27 cellular contexts compared by ENCODE assay signal in the genomic region with DNA sequence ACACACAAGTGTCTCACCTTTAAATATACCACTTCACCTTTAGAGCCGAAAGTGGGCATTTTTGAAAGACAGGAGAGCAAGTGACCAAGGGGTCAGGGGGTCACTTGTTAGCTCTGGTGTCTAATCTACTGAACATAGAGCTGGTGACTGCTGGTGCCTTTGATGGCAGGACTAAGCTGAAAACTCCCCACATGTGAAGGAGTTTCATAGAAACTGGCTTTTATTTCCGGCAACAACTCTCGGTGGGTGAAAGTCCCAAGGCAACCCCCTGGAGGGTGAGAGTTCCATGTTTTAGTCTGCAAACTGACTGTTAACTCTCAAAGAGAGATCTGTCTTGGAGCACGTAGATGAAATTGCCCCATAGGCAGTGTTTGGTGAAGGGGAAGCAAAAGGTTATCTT.
DNase-seq lines count a peak whose midpoint lies in the region; ATAC-seq and TF ChIP-seq lines count a peak whose summit lies in the region.
"Had no signal": no experiment of that assay in that cellular context is flagged by ENCODE, and none has a peak within 500 bp of the region (broad histone marks: within the 10 kb centered on the region; RNA-seq: fewer than 3 reads in every experiment).

No MANE protein-coding gene starts in this region.

- no peak for TF ChIP-seq CTCF in GM10248 (IDR thresholded peaks at IDR 0.05; ENCODE audit: control extremely low read depth, extremely low read depth, low read depth, missing control alignments)
- no peak for TF ChIP-seq CTCF in MM.1S (IDR thresholded peaks at IDR 0.05; ENCODE audit: low read length)
- no peak for TF ChIP-seq CTCF in spleen (IDR thresholded peaks at IDR 0.05 in 8 of 11, conservative IDR thresholded peaks at IDR 0.05 in 3 of 11)
- TF ChIP-seq CTCF in PC-3 (conservative IDR thresholded peaks at IDR 0.05; ENCODE audit: low read depth, low read length), result no peak

- H3K27me3 ChIP-seq in MM.1S (replicated peaks; ENCODE audit: insufficient read depth, low read length), result no peaks in the 10 kb centered on the region
- H3K27me3 ChIP-seq in spleen (replicated peaks in 1 of 7), result no peaks in the 10 kb centered on the region
- no peaks in the 10 kb centered on the region for H3K27me3 ChIP-seq in PC-3 (ENCODE audit: low read length)
- H3K27me3 ChIP-seq: gastrocnemius medialis, hepatocyte, right lobe of liver, testis had no signal

- H3K27ac ChIP-seq in MM.1S (ENCODE audit: low read length) (no peak overlapping the region), spleen (no peak overlapping the region), PC-3 (ENCODE audit: low read length) (no peak overlapping the region)
- H3K27ac ChIP-seq: A549, gastrocnemius medialis, hepatocyte, right lobe of liver, testis had no signal

- H3K9me3 ChIP-seq in MM.1S (replicated peaks; ENCODE audit: insufficient read depth, low read length), result no peaks in the 10 kb centered on the region
- peaks cover 0 to 4% (median 0%) of the 10 kb centered on the region in 8 donors for H3K9me3 ChIP-seq in spleen
- H3K9me3 ChIP-seq in PC-3 (ENCODE audit: low read length), result no peaks in the 10 kb centered on the region
- H3K9me3 ChIP-seq: A549, gastrocnemius medialis, right lobe of liver, testis had no signal

- no peaks in the 10 kb centered on the region for H3K9me2 ChIP-seq in MM.1S (replicated peaks; ENCODE audit: insufficient read depth, low read length)
- no peaks in the 10 kb centered on the region for H3K9me2 ChIP-seq in PC-3 (replicated peaks; ENCODE audit: low read length)

- H3K36me3 ChIP-seq in MM.1S (replicated peaks; ENCODE audit: insufficient read depth, low read length) (no peaks in the 10 kb centered on the region), spleen (no peaks in the 10 kb centered on the region), PC-3 (ENCODE audit: low read depth, low read length) (no peaks in the 10 kb centered on the region)
- H3K36me3 ChIP-seq: gastrocnemius medialis, right lobe of liver had no signal

- TF ChIP-seq POLR2A in spleen (IDR thresholded peaks at IDR 0.05), result no peak

- DNase-seq in GM10248 (ENCODE audit: extremely low spot score) (peak; percentile 1), MM.1S (peak; percentile 27), spleen (no peak), inferior parietal cortex (ENCODE audit: extremely low spot score) (no peak), PC-3 (no peak), NCI-H2196 treated with DMSO at 0.1 percent for 48 hours (lab: John Stamatoyannopoulos, UW; ENCODE audit: unreplicated experiment) (no peak)
- DNase-seq: activated CD4-positive, alpha-beta T cell treated with anti-CD3 and anti-CD28 coated beads, Interleukin-2, amount 50 U/mL, for 1 hour; activated CD4-positive, CD25-positive, alpha-beta regulatory T cell; activated effector memory CD4-positive, alpha-beta T cell treated with anti-CD3 and anti-CD28 coated beads, Interleukin-2, amount 50 U/mL, for 16 hours; activated T-cell treated with anti-CD3 and anti-CD28 coated beads, Interleukin-2, amount 50 U/mL, for 1 hour; AML-193; anterior cingulate cortex; CD4-positive, alpha-beta T cell; gastrocnemius medialis; naive thymus-derived CD8-positive, alpha-beta T cell; NCI-H446 treated with DMSO at 0.1 percent for 48 hours; NCI-H82; right lobe of liver; stimulated activated CD8-positive, alpha-beta memory T cell treated with anti-CD3 and anti-CD28 coated beads, Interleukin-4, amount 100 ng/mL, for 48 hours; T-cell; testis had no signal

- 60 to 73% (median 71%) methylated on average over 4 of the region's 4 CpGs for WGBS in spleen, 5 donors

- H3F3A ChIP-seq in MM.1S (ENCODE audit: insufficient read depth, low read length) (no peaks in the 10 kb centered on the region), PC-3 (ENCODE audit: low read length, unreplicated experiment) (no peaks in the 10 kb centered on the region)

- H3K4me1 ChIP-seq in MM.1S (ENCODE audit: low read length) (no peaks in the 10 kb centered on the region), spleen (no peaks in the 10 kb centered on the region), PC-3 (ENCODE audit: insufficient read depth, low read length) (no peaks in the 10 kb centered on the region)
- H3K4me1 ChIP-seq: A549, gastrocnemius medialis, right lobe of liver, testis had no signal

- H3K79me2 ChIP-seq in MM.1S (ENCODE audit: low read length) (no peaks in the 10 kb centered on the region), PC-3 (ENCODE audit: low read length) (no peaks in the 10 kb centered on the region)
- H3K79me2 ChIP-seq: hepatocyte had no signal

- intact Hi-C loops in spleen (cut with DNase I; ENCODE audit: low total_unique reads) (no loop called here), PC-3 (cut with micrococcal nuclease) (no loop called here)

- H2AFZ ChIP-seq in MM.1S (ENCODE audit: low read length), result no peak overlapping the region
- H2AFZ ChIP-seq in PC-3 (ENCODE audit: low read length), result no peak overlapping the region
- H2AFZ ChIP-seq: hepatocyte had no signal

- POLR2A ChIA-PET in GM10248 (lab: Yijun Ruan, JAX) (no interaction called here), PC-3 (lab: Charles Lee; ENCODE audit: unreplicated experiment) (interaction anchor here (0.5 kb wide), 1 partner anchor 30 kb away, joined by 3 read pairs; no protein-coding TSS in a partner anchor)

- no peak overlapping the region for H3K9ac ChIP-seq in MM.1S (ENCODE audit: low read length)
- no peak overlapping the region for H3K9ac ChIP-seq in PC-3 (ENCODE audit: low read length)

- ATAC-seq in GM19025 (IDR thresholded peaks at IDR 0.05; ENCODE audit: low read depth, unreplicated experiment) (peak; percentile 65), HG02852 (IDR thresholded peaks at IDR 0.05; ENCODE audit: unreplicated experiment) (peak; percentile 71), PC-3 (no peak)
- ATAC-seq: A549; gastrocnemius medialis; HCT116; naive thymus-derived CD8-positive, alpha-beta T cell; right lobe of liver; T-cell had no signal

- H4K20me1 ChIP-seq in MM.1S (ENCODE audit: insufficient read depth, low read length), result no peaks in the 10 kb centered on the region
- no peaks in the 10 kb centered on the region for H4K20me1 ChIP-seq in PC-3 (ENCODE audit: low read length)

- CTCF ChIA-PET in GM10248 (lab: Yijun Ruan, JAX), result interaction anchor here (1.2 kb wide), 1 partner anchor 24 kb away, joined by 4 read pairs; no protein-coding TSS in a partner anchor
- CTCF ChIA-PET in PC-3 (lab: Charles Lee), result no interaction called here

- BruUV-seq in PC-3 (replicated peaks; lab: Mats Ljungman, UMichigan), result no TSS peak

- no peak overlapping the region for H3K4me2 ChIP-seq in MM.1S (ENCODE audit: low read depth, low read length)
- H3K4me2 ChIP-seq in PC-3 (ENCODE audit: low read length), result no peak overlapping the region
- H3K4me2 ChIP-seq: A549, hepatocyte had no signal

- no peak overlapping the region for H3K4me3 ChIP-seq in MM.1S (ENCODE audit: low read length)
- H3K4me3 ChIP-seq in spleen, result no peak overlapping the region
- no peak overlapping the region for H3K4me3 ChIP-seq in PC-3 (ENCODE audit: low read length)
- H3K4me3 ChIP-seq: A549, gastrocnemius medialis, hepatocyte, lung, right lobe of liver, testis had no signal

Comparison
In these comparisons a context has a peak if more than half of its experiments do, and no peak if none do; other contexts are left out.
1. DNase-seq: peak in GM10248 (single experiment) and MM.1S (single experiment); none in spleen (single experiment), inferior parietal cortex (single experiment), PC-3 (single experiment) and NCI-H2196 treated with DMSO at 0.1 percent for 48 hours (single experiment).